ENCODE assay signal across 9 cellular contexts in the genomic region with DNA sequence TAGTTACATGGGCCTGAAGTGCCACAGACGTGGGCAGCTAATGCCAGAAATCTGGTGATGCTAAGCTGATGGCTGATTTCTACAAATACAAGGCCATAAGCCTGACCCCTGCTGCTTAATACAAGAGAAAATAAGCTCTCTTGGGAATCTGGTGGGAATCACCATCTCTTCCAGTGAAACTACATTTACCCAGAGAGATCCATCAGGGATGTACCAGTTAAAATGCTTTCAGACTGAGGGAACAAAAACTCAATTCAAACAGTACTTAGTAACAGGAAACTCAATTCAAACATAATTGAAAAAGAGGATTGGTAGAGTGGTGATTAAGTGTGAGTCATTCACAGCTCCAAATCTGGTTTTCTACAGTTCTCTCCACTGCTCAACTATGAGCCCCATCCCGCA. TPM values are rescaled to one million over a fixed set of nuclear protein-coding genes. Genes with fewer than 3 reads are reported as not detected.
DNase-seq lines count a peak whose midpoint lies in the region; ATAC-seq, FAIRE-seq and TF ChIP-seq lines count a peak whose summit lies in the region.
"Had no signal": no experiment of that assay in that cellular context is flagged by ENCODE, and none has a peak within 500 bp of the region (broad histone marks: within the 10 kb centered on the region; RNA-seq: fewer than 3 reads in every experiment).

No MANE protein-coding gene starts in this region.

- H3K27ac Mint-ChIP-seq in H9: peak overlapping the region; percentile 37 to 96 (median 94)
- H3K27ac Mint-ChIP-seq: activated B cell treated with CpG ODN at 0.5 μM for 24 hours had no signal

- H3K9me3 Mint-ChIP-seq in H9: no peaks in the 10 kb centered on the region; a peak in 1 of 5 replicates
- H3K9me3 Mint-ChIP-seq: activated B cell treated with CpG ODN at 0.5 μM for 24 hours had no signal

- no peak overlapping the region for H3K4ac ChIP-seq in H9 (ENCODE audit: low read depth, low read length)

- no peaks in the 10 kb centered on the region for H3K79me1 ChIP-seq in H9 (ENCODE audit: insufficient read depth, low read depth, low read length, poor library complexity, severe bottlenecking)

- no peak overlapping the region for H2BK15ac ChIP-seq in H9 (ENCODE audit: low read depth, low read length)

- H3K56ac ChIP-seq in H9 (ENCODE audit: insufficient read length, low read depth, low read length): no peak overlapping the region

- TF ChIP-seq CTCF in H9 (conservative IDR thresholded peaks at IDR 0.05): no peak

- peak overlapping the region; percentile 28 for H3K18ac ChIP-seq in H9 (ENCODE audit: insufficient read length, low read depth, low read length)

- no peak overlapping the region for H2AFZ ChIP-seq in H9 (ENCODE audit: low read length)

- no peak overlapping the region for H3K4me2 ChIP-seq in H9 (ENCODE audit: insufficient read depth, insufficient read length, low read length)

- H3K36me3 ChIP-seq in skeletal muscle tissue (ENCODE audit: control insufficient read depth in 3 of 3, insufficient read depth in 3 of 3, low read length in 3 of 3): peaks cover 0 to 6% (median 3%) of the 10 kb centered on the region in 3 donors

- H3K14ac ChIP-seq in H9 (ENCODE audit: insufficient read depth, low read length): no peak overlapping the region

- no peak overlapping the region for H4K5ac ChIP-seq in H9 (ENCODE audit: insufficient read length, low read depth, low read length)

- H3K4me3 ChIP-seq in skeletal muscle tissue (ENCODE audit: low read length in 3 of 3): peak overlapping the region in 1 of 3 donors; percentile 14

- H3K27ac ChIP-seq in H9 (ENCODE audit: insufficient read length, low read depth, low read length) (no peak overlapping the region), epithelial cell of prostate (peak overlapping the region; percentile 87), skeletal muscle tissue (ENCODE audit: low read depth, low read length) (peak overlapping the region; percentile 97)

- peaks cover 73 to 75% of the 10 kb centered on the region in 2 experiments for H3K4me1 Mint-ChIP-seq in H9
- H3K4me1 Mint-ChIP-seq: activated B cell treated with CpG ODN at 0.5 μM for 24 hours had no signal

- H3K4me3 Mint-ChIP-seq in H9: peak overlapping the region in 1 of 2 experiments; percentile 10; a peak in 1 of 5 replicates
- H3K4me3 Mint-ChIP-seq: activated B cell treated with CpG ODN at 0.5 μM for 24 hours had no signal

- no peak overlapping the region for H3K23ac ChIP-seq in H9 (ENCODE audit: insufficient read length, low read depth, low read length)

- no peaks in the 10 kb centered on the region for H3K79me2 ChIP-seq in H9 (ENCODE audit: insufficient read depth, low read length)

- no peak overlapping the region for H3T11ph ChIP-seq in H9 (ENCODE audit: low read length)

- FAIRE-seq in RCC 7860 (lab: Jason Lieb, UNC): peak; percentile 55

- DNase-seq in H9 (no peak), RCC 7860 (ENCODE audit: low spot score) (peak; percentile 60), epithelial cell of prostate (ENCODE audit: low read depth, low spot score) (no peak), NAMALWA (ENCODE audit: low spot score) (no peak), GOT3 (lab: John Stamatoyannopoulos, UW) (no peak)
- DNase-seq: activated B cell treated with CpG ODN at 0.5 μM for 24 hours had no signal

- no CpG with 5 or more reads among the region's 2 CpGs for WGBS in H9 (ENCODE audit: extremely low coverage, insufficient read length, low lambda C conversion rate)

- H2BK5ac ChIP-seq in H9 (ENCODE audit: insufficient read length, low read length): no peak overlapping the region

- H3K36me3 Mint-ChIP-seq in H9 (ENCODE audit: insufficient read depth in 1 of 3, low read depth in 3 of 3): peaks cover 0 to 14% (median 13%) of the 10 kb centered on the region in 3 experiments; a peak in 5 of 7 replicates

- no peak for ATAC-seq in GM18861 (IDR thresholded peaks at IDR 0.05; ENCODE audit: unreplicated experiment)
- no peak for ATAC-seq in HG03457 (IDR thresholded peaks at IDR 0.05; ENCODE audit: unreplicated experiment)

- H4K8ac ChIP-seq in H9 (replicated peaks; ENCODE audit: insufficient read length, low read depth, low read length): no peak overlapping the region

- no peaks in the 10 kb centered on the region for H4K20me1 ChIP-seq in H9 (ENCODE audit: control insufficient read depth, insufficient read depth, insufficient read length)

- no peak overlapping the region for H2AK5ac ChIP-seq in H9 (ENCODE audit: insufficient read length, low read length)

- no peak overlapping the region for H2BK20ac ChIP-seq in H9 (ENCODE audit: low read depth, low read length, poor library complexity, severe bottlenecking)

- no peak overlapping the region for H2BK120ac ChIP-seq in H9 (ENCODE audit: low read depth, low read length, poor library complexity, severe bottlenecking)

- H3K4me1 ChIP-seq in H9 (ENCODE audit: insufficient read depth, low read length) (peaks cover 11% of the 10 kb centered on the region; the same call in 1 of the 2 replicates), skeletal muscle tissue (ENCODE audit: control insufficient read depth in 3 of 3, insufficient read depth in 3 of 3, low read length in 3 of 3) (peaks cover 36 to 38% (median 37%) of the 10 kb centered on the region in 3 donors)

- H3K23me2 ChIP-seq in H9 (ENCODE audit: insufficient read length, low read depth, low read length, poor library complexity, severe bottlenecking): peaks cover 16% of the 10 kb centered on the region

- H2BK12ac ChIP-seq in H9 (ENCODE audit: insufficient read length, low read depth, low read length): no peak overlapping the region

- H3K27me3 Mint-ChIP-seq in H9 (ENCODE audit: low read depth): no peaks in the 10 kb centered on the region

- H3K9me3 ChIP-seq in H9 (ENCODE audit: control insufficient read depth, low read depth, low read length): no peaks in the 10 kb centered on the region
- no peaks in the 10 kb centered on the region for H3K9me3 ChIP-seq in skeletal muscle tissue (ENCODE audit: control insufficient read depth in 3 of 3, low read length in 3 of 3)

- no peaks in the 10 kb centered on the region; the same call in 1 of the 2 replicates for H3K27me3 ChIP-seq in H9 (ENCODE audit: insufficient read depth, low read length)
- no peaks in the 10 kb centered on the region for H3K27me3 ChIP-seq in skeletal muscle tissue (ENCODE audit: control insufficient read depth in 3 of 3, insufficient read depth in 3 of 3, low read length in 3 of 3)

- H3K9ac ChIP-seq in H9 (ENCODE audit: extremely low read depth, insufficient read length, low read length) (no peak overlapping the region), skeletal muscle tissue (ENCODE audit: low read depth in 1 of 3, low read length in 3 of 3) (no peak overlapping the region)

- H4K91ac ChIP-seq in H9 (ENCODE audit: insufficient read length, low read depth, low read length): no peak overlapping the region

RNA-seq across cellular contexts. Expression of gene CAVIN3, which starts 1.7 kb away (rescaled TPM):
- total RNA-seq in H9 (2021) (56.7 and 60.0 TPM in 2 replicates), skeletal muscle tissue (28.2 TPM)
